In the genomic region with DNA sequence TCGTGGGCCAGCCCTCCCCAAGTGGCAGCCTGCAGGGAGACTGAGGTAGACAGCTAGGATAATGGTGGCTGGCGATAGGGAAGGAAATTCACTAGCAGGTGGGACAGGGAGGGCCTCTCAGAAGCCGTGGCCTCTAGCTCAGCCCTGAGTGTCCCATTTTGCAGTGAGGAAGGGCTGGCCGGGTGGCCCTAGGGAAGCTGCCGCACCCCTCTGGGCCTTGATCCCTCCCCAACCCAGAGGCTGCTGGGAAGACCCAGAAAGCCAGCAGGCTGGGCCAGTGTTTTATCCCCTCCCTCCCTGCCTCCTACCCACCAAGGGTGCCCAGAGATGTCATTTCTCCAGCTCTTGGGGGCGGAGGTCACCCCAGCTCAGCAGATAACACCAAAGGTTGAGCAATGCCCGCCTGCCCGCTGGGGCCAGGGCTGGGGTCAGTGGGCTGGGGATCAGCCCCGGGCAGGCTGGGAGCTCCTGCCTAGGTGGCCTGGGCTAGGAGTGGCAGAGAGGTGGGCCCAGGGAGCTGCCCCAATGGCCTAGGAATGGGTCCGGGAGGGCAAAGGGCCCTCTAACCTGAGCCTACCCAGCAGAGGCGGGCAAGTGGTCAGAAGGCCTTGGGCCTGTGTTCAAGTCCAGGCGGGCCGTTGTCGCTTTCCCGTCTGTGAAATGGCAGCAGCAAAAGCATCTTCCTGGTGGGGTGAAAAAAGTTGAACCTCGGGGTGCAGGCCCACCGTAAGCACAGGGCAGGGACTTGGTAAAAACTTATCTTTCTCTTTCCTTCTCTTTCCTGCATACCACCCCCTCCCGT, we compare ENCODE assay signal across 1 cellular context.
TF ChIP-seq lines count a peak whose summit lies in the region.

No MANE protein-coding gene starts in this region.

TF ChIP-seq in HepG2, 621 proteins besides CTCF, POLR2A, EP300 and RAD21 (continued from another document and continues in another):
- TF ChIP-seq, protein P1, sequence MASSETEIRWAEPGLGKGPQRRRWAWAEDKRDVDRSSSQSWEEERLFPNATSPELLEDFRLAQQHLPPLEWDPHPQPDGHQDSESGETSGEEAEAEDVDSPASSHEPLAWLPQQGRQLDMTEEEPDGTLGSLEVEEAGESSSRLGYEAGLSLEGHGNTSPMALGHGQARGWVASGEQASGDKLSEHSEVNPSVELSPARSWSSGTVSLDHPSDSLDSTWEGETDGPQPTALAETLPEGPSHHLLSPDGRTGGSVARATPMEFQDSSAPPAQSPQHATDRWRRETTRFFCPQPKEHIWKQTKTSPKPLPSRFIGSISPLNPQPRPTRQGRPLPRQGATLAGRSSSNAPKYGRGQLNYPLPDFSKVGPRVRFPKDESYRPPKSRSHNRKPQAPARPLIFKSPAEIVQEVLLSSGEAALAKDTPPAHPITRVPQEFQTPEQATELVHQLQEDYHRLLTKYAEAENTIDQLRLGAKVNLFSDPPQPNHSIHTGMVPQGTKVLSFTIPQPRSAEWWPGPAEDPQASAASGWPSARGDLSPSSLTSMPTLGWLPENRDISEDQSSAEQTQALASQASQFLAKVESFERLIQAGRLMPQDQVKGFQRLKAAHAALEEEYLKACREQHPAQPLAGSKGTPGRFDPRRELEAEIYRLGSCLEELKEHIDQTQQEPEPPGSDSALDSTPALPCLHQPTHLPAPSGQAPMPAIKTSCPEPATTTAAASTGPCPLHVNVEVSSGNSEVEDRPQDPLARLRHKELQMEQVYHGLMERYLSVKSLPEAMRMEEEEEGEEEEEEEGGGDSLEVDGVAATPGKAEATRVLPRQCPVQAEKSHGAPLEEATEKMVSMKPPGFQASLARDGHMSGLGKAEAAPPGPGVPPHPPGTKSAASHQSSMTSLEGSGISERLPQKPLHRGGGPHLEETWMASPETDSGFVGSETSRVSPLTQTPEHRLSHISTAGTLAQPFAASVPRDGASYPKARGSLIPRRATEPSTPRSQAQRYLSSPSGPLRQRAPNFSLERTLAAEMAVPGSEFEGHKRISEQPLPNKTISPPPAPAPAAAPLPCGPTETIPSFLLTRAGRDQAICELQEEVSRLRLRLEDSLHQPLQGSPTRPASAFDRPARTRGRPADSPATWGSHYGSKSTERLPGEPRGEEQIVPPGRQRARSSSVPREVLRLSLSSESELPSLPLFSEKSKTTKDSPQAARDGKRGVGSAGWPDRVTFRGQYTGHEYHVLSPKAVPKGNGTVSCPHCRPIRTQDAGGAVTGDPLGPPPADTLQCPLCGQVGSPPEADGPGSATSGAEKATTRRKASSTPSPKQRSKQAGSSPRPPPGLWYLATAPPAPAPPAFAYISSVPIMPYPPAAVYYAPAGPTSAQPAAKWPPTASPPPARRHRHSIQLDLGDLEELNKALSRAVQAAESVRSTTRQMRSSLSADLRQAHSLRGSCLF (CRISPR knock-in tag; IDR thresholded peaks at IDR 0.05; ENCODE audit: borderline replicate concordance), result no peak
- TF ChIP-seq GFI1 (CRISPR knock-in tag; IDR thresholded peaks at IDR 0.05; ENCODE audit: borderline replicate concordance) (peak; percentile 75; the same call in 1 of the 2 replicates), ZNF652 (CRISPR knock-in tag; IDR thresholded peaks at IDR 0.05; ENCODE audit: borderline replicate concordance, low read depth) (no peak), ZNF136 (CRISPR knock-in tag; IDR thresholded peaks at IDR 0.05; ENCODE audit: low read depth) (peak; percentile 24), ZNF460 (CRISPR knock-in tag; IDR thresholded peaks at IDR 0.05; ENCODE audit: borderline replicate concordance) (peak; percentile 77; the same call in 1 of the 2 replicates), CEBPB (IDR thresholded peaks at IDR 0.05; ENCODE audit: borderline replicate concordance, low read depth, low read length) (peak; percentile 99), ZNF3 (CRISPR knock-in tag; IDR thresholded peaks at IDR 0.05) (peak; percentile 77; the same call in 1 of the 2 replicates), SCMH1 (CRISPR knock-in tag; IDR thresholded peaks at IDR 0.05; ENCODE audit: borderline replicate concordance) (no peak), ZNF672 (CRISPR knock-in tag; IDR thresholded peaks at IDR 0.05) (no peak), ZNF788 (CRISPR knock-in tag; IDR thresholded peaks at IDR 0.05; ENCODE audit: borderline replicate concordance) (peak; percentile 98; the same call in 1 of the 2 replicates), ZKSCAN1 (IDR thresholded peaks at IDR 0.05; ENCODE audit: low read length) (0 out of 2 replicates have a peak, but pooled peaks have one; percentile 22), PHF20 (CRISPR knock-in tag; IDR thresholded peaks at IDR 0.05) (no peak; the same call in 1 of the 2 replicates), ARID2 (CRISPR knock-in tag; IDR thresholded peaks at IDR 0.05; ENCODE audit: borderline replicate concordance) (no peak), ASH2L (IDR thresholded peaks at IDR 0.05; ENCODE audit: insufficient read length, low read depth, low read length) (peak; percentile 77), ZNF329 (CRISPR knock-in tag; IDR thresholded peaks at IDR 0.05; ENCODE audit: low read depth) (peak; percentile 68; the same call in 1 of the 2 replicates), ZNF615 (CRISPR knock-in tag; IDR thresholded peaks at IDR 0.05; ENCODE audit: borderline replicate concordance) (peak; percentile 72; the same call in 1 of the 2 replicates), MLLT10 (CRISPR knock-in tag; IDR thresholded peaks at IDR 0.05) (no peak; the same call in 1 of the 2 replicates), SNRNP70 (IDR thresholded peaks at IDR 0.05; ENCODE audit: low read depth, low read length) (no peak), ZNF432 (CRISPR knock-in tag; IDR thresholded peaks at IDR 0.05; ENCODE audit: borderline replicate concordance) (no peak), ZNF34 (CRISPR knock-in tag; IDR thresholded peaks at IDR 0.05; ENCODE audit: borderline replicate concordance) (peak; percentile 93), ZIK1 (CRISPR knock-in tag; IDR thresholded peaks at IDR 0.05; ENCODE audit: borderline replicate concordance, low read depth) (no peak), CEBPG (CRISPR knock-in tag; IDR thresholded peaks at IDR 0.05) (peak; percentile 100), HOXA3 (CRISPR knock-in tag; IDR thresholded peaks at IDR 0.05) (peak; percentile 97), EED (CRISPR knock-in tag; IDR thresholded peaks at IDR 0.05) (peak; percentile 94), ZBTB38 (CRISPR knock-in tag; IDR thresholded peaks at IDR 0.05) (peak; percentile 93), ZSCAN31 (CRISPR knock-in tag; IDR thresholded peaks at IDR 0.05; ENCODE audit: low read depth) (peak; percentile 94; the same call in 1 of the 2 replicates), ZFP36L1 (CRISPR knock-in tag; IDR thresholded peaks at IDR 0.05) (no peak; the same call in 1 of the 2 replicates), ZNF260 (CRISPR knock-in tag; IDR thresholded peaks at IDR 0.05; ENCODE audit: borderline replicate concordance, low read depth) (peak; percentile 47; the same call in 1 of the 2 replicates), TOPORS (CRISPR knock-in tag; IDR thresholded peaks at IDR 0.05) (no peak), SMAD1 (CRISPR knock-in tag; IDR thresholded peaks at IDR 0.05; ENCODE audit: borderline replicate concordance, low read depth) (peak; percentile 98), RARG (CRISPR knock-in tag; IDR thresholded peaks at IDR 0.05; ENCODE audit: low read depth) (peak; percentile 76; the same call in 1 of the 2 replicates), REXO4 (CRISPR knock-in tag; IDR thresholded peaks at IDR 0.05; ENCODE audit: borderline replicate concordance) (no peak), FOSL2 (CRISPR knock-in tag; IDR thresholded peaks at IDR 0.05) (peak; percentile 92)
- TF ChIP-seq, protein P2, sequence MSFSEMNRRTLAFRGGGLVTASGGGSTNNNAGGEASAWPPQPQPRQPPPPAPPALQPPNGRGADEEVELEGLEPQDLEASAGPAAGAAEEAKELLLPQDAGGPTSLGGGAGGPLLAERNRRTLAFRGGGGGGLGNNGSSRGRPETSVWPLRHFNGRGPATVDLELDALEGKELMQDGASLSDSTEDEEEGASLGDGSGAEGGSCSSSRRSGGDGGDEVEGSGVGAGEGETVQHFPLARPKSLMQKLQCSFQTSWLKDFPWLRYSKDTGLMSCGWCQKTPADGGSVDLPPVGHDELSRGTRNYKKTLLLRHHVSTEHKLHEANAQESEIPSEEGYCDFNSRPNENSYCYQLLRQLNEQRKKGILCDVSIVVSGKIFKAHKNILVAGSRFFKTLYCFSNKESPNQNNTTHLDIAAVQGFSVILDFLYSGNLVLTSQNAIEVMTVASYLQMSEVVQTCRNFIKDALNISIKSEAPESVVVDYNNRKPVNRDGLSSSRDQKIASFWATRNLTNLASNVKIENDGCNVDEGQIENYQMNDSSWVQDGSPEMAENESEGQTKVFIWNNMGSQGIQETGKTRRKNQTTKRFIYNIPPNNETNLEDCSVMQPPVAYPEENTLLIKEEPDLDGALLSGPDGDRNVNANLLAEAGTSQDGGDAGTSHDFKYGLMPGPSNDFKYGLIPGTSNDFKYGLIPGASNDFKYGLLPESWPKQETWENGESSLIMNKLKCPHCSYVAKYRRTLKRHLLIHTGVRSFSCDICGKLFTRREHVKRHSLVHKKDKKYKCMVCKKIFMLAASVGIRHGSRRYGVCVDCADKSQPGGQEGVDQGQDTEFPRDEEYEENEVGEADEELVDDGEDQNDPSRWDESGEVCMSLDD (CRISPR knock-in tag; IDR thresholded peaks at IDR 0.05; ENCODE audit: borderline replicate concordance), result peak; percentile 98
- TF ChIP-seq, protein P3, sequence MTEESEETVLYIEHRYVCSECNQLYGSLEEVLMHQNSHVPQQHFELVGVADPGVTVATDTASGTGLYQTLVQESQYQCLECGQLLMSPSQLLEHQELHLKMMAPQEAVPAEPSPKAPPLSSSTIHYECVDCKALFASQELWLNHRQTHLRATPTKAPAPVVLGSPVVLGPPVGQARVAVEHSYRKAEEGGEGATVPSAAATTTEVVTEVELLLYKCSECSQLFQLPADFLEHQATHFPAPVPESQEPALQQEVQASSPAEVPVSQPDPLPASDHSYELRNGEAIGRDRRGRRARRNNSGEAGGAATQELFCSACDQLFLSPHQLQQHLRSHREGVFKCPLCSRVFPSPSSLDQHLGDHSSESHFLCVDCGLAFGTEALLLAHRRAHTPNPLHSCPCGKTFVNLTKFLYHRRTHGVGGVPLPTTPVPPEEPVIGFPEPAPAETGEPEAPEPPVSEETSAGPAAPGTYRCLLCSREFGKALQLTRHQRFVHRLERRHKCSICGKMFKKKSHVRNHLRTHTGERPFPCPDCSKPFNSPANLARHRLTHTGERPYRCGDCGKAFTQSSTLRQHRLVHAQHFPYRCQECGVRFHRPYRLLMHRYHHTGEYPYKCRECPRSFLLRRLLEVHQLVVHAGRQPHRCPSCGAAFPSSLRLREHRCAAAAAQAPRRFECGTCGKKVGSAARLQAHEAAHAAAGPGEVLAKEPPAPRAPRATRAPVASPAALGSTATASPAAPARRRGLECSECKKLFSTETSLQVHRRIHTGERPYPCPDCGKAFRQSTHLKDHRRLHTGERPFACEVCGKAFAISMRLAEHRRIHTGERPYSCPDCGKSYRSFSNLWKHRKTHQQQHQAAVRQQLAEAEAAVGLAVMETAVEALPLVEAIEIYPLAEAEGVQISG (CRISPR knock-in tag; IDR thresholded peaks at IDR 0.05), result peak; percentile 86
- TF ChIP-seq, protein P4, sequence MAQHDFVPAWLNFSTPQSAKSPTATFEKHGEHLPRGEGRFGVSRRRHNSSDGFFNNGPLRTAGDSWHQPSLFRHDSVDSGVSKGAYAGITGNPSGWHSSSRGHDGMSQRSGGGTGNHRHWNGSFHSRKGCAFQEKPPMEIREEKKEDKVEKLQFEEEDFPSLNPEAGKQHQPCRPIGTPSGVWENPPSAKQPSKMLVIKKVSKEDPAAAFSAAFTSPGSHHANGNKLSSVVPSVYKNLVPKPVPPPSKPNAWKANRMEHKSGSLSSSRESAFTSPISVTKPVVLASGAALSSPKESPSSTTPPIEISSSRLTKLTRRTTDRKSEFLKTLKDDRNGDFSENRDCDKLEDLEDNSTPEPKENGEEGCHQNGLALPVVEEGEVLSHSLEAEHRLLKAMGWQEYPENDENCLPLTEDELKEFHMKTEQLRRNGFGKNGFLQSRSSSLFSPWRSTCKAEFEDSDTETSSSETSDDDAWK (CRISPR knock-in tag; IDR thresholded peaks at IDR 0.05), result no peak
- TF ChIP-seq, protein P5, sequence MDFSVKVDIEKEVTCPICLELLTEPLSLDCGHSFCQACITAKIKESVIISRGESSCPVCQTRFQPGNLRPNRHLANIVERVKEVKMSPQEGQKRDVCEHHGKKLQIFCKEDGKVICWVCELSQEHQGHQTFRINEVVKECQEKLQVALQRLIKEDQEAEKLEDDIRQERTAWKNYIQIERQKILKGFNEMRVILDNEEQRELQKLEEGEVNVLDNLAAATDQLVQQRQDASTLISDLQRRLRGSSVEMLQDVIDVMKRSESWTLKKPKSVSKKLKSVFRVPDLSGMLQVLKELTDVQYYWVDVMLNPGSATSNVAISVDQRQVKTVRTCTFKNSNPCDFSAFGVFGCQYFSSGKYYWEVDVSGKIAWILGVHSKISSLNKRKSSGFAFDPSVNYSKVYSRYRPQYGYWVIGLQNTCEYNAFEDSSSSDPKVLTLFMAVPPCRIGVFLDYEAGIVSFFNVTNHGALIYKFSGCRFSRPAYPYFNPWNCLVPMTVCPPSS (IDR thresholded peaks at IDR 0.05), result no peak
- TF ChIP-seq, protein P6, sequence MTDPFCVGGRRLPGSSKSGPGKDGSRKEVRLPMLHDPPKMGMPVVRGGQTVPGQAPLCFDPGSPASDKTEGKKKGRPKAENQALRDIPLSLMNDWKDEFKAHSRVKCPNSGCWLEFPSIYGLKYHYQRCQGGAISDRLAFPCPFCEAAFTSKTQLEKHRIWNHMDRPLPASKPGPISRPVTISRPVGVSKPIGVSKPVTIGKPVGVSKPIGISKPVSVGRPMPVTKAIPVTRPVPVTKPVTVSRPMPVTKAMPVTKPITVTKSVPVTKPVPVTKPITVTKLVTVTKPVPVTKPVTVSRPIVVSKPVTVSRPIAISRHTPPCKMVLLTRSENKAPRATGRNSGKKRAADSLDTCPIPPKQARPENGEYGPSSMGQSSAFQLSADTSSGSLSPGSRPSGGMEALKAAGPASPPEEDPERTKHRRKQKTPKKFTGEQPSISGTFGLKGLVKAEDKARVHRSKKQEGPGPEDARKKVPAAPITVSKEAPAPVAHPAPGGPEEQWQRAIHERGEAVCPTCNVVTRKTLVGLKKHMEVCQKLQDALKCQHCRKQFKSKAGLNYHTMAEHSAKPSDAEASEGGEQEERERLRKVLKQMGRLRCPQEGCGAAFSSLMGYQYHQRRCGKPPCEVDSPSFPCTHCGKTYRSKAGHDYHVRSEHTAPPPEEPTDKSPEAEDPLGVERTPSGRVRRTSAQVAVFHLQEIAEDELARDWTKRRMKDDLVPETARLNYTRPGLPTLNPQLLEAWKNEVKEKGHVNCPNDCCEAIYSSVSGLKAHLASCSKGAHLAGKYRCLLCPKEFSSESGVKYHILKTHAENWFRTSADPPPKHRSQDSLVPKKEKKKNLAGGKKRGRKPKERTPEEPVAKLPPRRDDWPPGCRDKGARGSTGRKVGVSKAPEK (CRISPR knock-in tag; IDR thresholded peaks at IDR 0.05; ENCODE audit: borderline replicate concordance), result no peak; the same call in 1 of the 2 replicates
- TF ChIP-seq, protein P7, sequence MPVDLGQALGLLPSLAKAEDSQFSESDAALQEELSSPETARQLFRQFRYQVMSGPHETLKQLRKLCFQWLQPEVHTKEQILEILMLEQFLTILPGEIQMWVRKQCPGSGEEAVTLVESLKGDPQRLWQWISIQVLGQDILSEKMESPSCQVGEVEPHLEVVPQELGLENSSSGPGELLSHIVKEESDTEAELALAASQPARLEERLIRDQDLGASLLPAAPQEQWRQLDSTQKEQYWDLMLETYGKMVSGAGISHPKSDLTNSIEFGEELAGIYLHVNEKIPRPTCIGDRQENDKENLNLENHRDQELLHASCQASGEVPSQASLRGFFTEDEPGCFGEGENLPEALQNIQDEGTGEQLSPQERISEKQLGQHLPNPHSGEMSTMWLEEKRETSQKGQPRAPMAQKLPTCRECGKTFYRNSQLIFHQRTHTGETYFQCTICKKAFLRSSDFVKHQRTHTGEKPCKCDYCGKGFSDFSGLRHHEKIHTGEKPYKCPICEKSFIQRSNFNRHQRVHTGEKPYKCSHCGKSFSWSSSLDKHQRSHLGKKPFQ (CRISPR knock-in tag; IDR thresholded peaks at IDR 0.05; ENCODE audit: insufficient replicate concordance), result no peak
